Comparison of ENCODE assay signal across 8 cellular contexts in genomic region chr21:25735895-25736597, GRCh38. TPM values are rescaled to one million over a fixed set of nuclear protein-coding genes. Genes with fewer than 3 reads are reported as not detected.
DNase-seq lines count a peak whose midpoint lies in the region; ATAC-seq and TF ChIP-seq lines count a peak whose summit lies in the region.

No MANE protein-coding gene starts in this region.

- H4K20me1 ChIP-seq in neural cell (ENCODE audit: insufficient read depth), result no peaks in the 10 kb centered on the region

- peaks cover 10% of the 10 kb centered on the region for H3K36me3 ChIP-seq in SJSA1
- no peaks in the 10 kb centered on the region for H3K36me3 ChIP-seq in neural cell (ENCODE audit: insufficient read depth, low read length)

- ATAC-seq in GM18873 (IDR thresholded peaks at IDR 0.05; ENCODE audit: low FRiP score, unreplicated experiment) (peak; percentile 4), HG03135 (IDR thresholded peaks at IDR 0.05; ENCODE audit: unreplicated experiment) (peak; percentile 8)

- H3K4me1 Mint-ChIP-seq in CD14-positive monocyte, result peaks cover 35% of the 10 kb centered on the region
- peaks cover 28% of the 10 kb centered on the region for H3K4me1 Mint-ChIP-seq in endothelial cell (ENCODE audit: unreplicated experiment)

- TF ChIP-seq RAD21 in neural cell (conservative IDR thresholded peaks at IDR 0.05), result peak; percentile 29

- TF ChIP-seq EP300 in neural cell (conservative IDR thresholded peaks at IDR 0.05; ENCODE audit: poor library complexity, severe bottlenecking), result no peak

- TF ChIP-seq CTCF in CD14-positive monocyte (IDR thresholded peaks at IDR 0.05) (no peak), endothelial cell (IDR thresholded peaks at IDR 0.05; ENCODE audit: unreplicated experiment) (no peak), neural cell (IDR thresholded peaks at IDR 0.05; ENCODE audit: poor library complexity, severe bottlenecking) (no peak)

- no peaks in the 10 kb centered on the region for H3K27me3 Mint-ChIP-seq in CD14-positive monocyte (ENCODE audit: low read depth in 3 of 3)
- H3K27me3 Mint-ChIP-seq in endothelial cell (ENCODE audit: unreplicated experiment), result peaks cover 16% of the 10 kb centered on the region

- no peaks in the 10 kb centered on the region for H3K9me3 Mint-ChIP-seq in CD14-positive monocyte
- H3K9me3 Mint-ChIP-seq in endothelial cell (ENCODE audit: unreplicated experiment), result no peaks in the 10 kb centered on the region

- peaks cover 10% of the 10 kb centered on the region for H3K4me1 ChIP-seq in SJSA1 (replicated peaks)

- H3K9me3 ChIP-seq in SJSA1 (replicated peaks) (no peaks in the 10 kb centered on the region), neural cell (ENCODE audit: low read length) (no peaks in the 10 kb centered on the region)

- H3F3A ChIP-seq in neural cell (ENCODE audit: insufficient read depth, low read length, poor library complexity, severe bottlenecking), result no peaks in the 10 kb centered on the region

- no peaks in the 10 kb centered on the region for H3K9me2 ChIP-seq in neural cell (ENCODE audit: insufficient read depth, low read length)

- no peak for DNase-seq in CD14-positive monocyte (ENCODE audit: low spot score)
- peak in 1 of 2 experiments; percentile 54 for DNase-seq in SJSA1 (ENCODE audit: low read depth in 1 of 2, low spot score in 2 of 2)
- DNase-seq in endothelial cell (ENCODE audit: low spot score), result no peak
- no peak for DNase-seq in stimulated activated CD4-positive, alpha-beta T cell treated with anti-CD3 and anti-CD28 coated beads, Interleukin-15, amount 100 ng/mL, for 24 hours
- no peak for DNase-seq in activated CD8-positive, alpha-beta memory T cell treated with anti-CD3 and anti-CD28 coated beads, Interleukin-2, amount 50 U/mL, for 4 hours

- peak overlapping the region; percentile 41 for H2AFZ ChIP-seq in neural cell (ENCODE audit: low read depth, low read length)

- H3K27ac Mint-ChIP-seq in CD14-positive monocyte (peak overlapping the region; percentile 43 to 100 (median 91)), endothelial cell (ENCODE audit: unreplicated experiment) (peak overlapping the region; percentile 98)

- H3K27ac ChIP-seq in SJSA1, result peak overlapping the region; percentile 95
- H3K27ac ChIP-seq in neural cell (ENCODE audit: low read length), result peak overlapping the region; percentile 99

- peak overlapping the region; percentile 92 for H3K4me3 ChIP-seq in SJSA1
- H3K4me3 ChIP-seq in neural cell (ENCODE audit: low read length), result peak overlapping the region; percentile 88

- H3K4me3 Mint-ChIP-seq in CD14-positive monocyte (peak overlapping the region; percentile 93 to 95), endothelial cell (ENCODE audit: unreplicated experiment) (peak overlapping the region; percentile 98)

- peaks cover 76% of the 10 kb centered on the region for H3K79me2 ChIP-seq in neural cell (replicated peaks; ENCODE audit: insufficient read depth, low read length)

- H3K27me3 ChIP-seq in SJSA1 (replicated peaks) (no peaks in the 10 kb centered on the region), neural cell (ENCODE audit: insufficient read depth, low read depth, low read length) (no peaks in the 10 kb centered on the region)

- peak overlapping the region; percentile 99 for H3K4me2 ChIP-seq in neural cell (ENCODE audit: low read length)

- H3K9ac ChIP-seq in neural cell (ENCODE audit: low read length), result peak overlapping the region; percentile 90

- intact Hi-C loops in CD14-positive monocyte (cut with micrococcal nuclease), result loop anchor here (5.0 to 10.0 kb wide), 2 partner anchors 129 to 281 kb away; partner anchors contain the start of gene MRPL39 (in 1 of the 2)

- H3K36me3 Mint-ChIP-seq in CD14-positive monocyte (peaks cover 2 to 11% of the 10 kb centered on the region in 2 donors), endothelial cell (ENCODE audit: low read depth, unreplicated experiment) (peaks cover 13% of the 10 kb centered on the region)

TF ChIP-seq in neural cell, 6 proteins besides CTCF, POLR2A, EP300 and RAD21:
- TF ChIP-seq SMC3 (conservative IDR thresholded peaks at IDR 0.05; ENCODE audit: poor library complexity), result no peak
- no peak for TF ChIP-seq TAF1 (IDR thresholded peaks at IDR 0.05; ENCODE audit: low read depth)
- peak; percentile 4 for TF ChIP-seq POLR2AphosphoS5 (IDR thresholded peaks at IDR 0.05)
- TF ChIP-seq MXI1 (conservative IDR thresholded peaks at IDR 0.05; ENCODE audit: poor library complexity, severe bottlenecking), result peak; percentile 32
- TF ChIP-seq, protein P1, sequence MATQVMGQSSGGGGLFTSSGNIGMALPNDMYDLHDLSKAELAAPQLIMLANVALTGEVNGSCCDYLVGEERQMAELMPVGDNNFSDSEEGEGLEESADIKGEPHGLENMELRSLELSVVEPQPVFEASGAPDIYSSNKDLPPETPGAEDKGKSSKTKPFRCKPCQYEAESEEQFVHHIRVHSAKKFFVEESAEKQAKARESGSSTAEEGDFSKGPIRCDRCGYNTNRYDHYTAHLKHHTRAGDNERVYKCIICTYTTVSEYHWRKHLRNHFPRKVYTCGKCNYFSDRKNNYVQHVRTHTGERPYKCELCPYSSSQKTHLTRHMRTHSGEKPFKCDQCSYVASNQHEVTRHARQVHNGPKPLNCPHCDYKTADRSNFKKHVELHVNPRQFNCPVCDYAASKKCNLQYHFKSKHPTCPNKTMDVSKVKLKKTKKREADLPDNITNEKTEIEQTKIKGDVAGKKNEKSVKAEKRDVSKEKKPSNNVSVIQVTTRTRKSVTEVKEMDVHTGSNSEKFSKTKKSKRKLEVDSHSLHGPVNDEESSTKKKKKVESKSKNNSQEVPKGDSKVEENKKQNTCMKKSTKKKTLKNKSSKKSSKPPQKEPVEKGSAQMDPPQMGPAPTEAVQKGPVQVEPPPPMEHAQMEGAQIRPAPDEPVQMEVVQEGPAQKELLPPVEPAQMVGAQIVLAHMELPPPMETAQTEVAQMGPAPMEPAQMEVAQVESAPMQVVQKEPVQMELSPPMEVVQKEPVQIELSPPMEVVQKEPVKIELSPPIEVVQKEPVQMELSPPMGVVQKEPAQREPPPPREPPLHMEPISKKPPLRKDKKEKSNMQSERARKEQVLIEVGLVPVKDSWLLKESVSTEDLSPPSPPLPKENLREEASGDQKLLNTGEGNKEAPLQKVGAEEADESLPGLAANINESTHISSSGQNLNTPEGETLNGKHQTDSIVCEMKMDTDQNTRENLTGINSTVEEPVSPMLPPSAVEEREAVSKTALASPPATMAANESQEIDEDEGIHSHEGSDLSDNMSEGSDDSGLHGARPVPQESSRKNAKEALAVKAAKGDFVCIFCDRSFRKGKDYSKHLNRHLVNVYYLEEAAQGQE (IDR thresholded peaks at IDR 0.05; ENCODE audit: borderline replicate concordance), result no peak
- TF ChIP-seq EZH2 (IDR thresholded peaks at IDR 0.05; ENCODE audit: borderline replicate concordance, insufficient read depth, low read length, poor library complexity, severe bottlenecking), result no peak

RNA-seq across cellular contexts. Expression of gene GABPA, which starts 1.3 kb away (rescaled TPM):
- polyA plus RNA-seq in CD14-positive monocyte (10 to 100 TPM; 12.9 to 20.1 TPM), neural cell (41.1 and 45.4 TPM in 2 replicates)
- 19.7 and 28.8 TPM in 2 replicates for total RNA-seq in SJSA1 (2014; rRNA removed; shearing (Covaris generic))
- total RNA-seq in endothelial cell (ENCODE audit: unreplicated experiment), result 22.6 TPM
- 57.1 and 58.4 TPM in 2 replicates for polyA minus RNA-seq in neural cell

RNA-seq across cellular contexts. Expression of gene ATP5PF, which starts 1.3 kb away (rescaled TPM):
- polyA plus RNA-seq in CD14-positive monocyte, result 100 to 1,000 TPM; 340 to 360 TPM
- total RNA-seq in SJSA1 (2014; rRNA removed; shearing (Covaris generic)), result 119 and 141 TPM in 2 replicates
- 119 TPM for total RNA-seq in endothelial cell (ENCODE audit: unreplicated experiment)
- 258 and 274 TPM in 2 replicates for polyA plus RNA-seq in neural cell
- 48.0 and 76.2 TPM in 2 replicates for polyA minus RNA-seq in neural cell
